ENCODE assay signal across 8 cellular contexts in the genomic region with DNA sequence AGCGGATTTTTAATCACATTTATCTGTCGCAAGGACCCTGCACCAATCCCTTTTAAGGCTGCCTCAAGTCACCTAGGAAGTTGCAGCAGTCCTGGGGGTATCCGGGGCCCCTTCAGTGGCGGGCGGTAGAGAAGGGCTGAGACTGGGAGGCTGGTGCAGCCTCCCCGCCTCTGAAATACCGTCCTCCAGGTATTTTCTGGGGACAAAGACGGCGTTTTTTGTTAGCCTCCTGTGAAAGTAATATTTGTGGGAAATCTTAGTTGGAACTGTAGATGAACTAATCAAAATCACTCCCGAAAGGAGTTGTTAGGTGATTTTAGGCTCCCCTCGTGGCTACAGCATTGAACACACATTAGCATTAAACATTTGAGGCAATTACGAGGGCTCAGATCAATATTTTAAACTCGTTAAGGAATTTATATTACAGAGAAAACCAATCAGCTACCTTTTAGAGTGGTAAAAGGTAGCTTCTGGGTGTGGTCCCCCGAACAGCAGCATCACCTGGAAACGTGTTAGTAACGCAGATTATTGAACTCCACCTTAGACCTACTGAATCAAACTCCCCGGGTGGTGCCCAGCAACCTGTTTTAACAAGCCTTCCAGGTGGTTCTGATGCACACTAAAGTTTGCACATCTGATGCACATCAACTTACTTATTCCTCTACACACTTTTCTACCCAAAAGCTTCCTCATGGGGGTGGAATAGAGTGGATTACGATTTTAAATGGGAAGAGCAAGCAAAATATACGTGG. TPM values are rescaled to one million over a fixed set of nuclear protein-coding genes. Genes with fewer than 3 reads are reported as not detected.
A peak's percentile ranks its signal among the peaks of the same experiment; 100 is the strongest.
DNase-seq lines count a peak whose midpoint lies in the region; ATAC-seq, FAIRE-seq and TF ChIP-seq lines count a peak whose summit lies in the region.

No MANE protein-coding gene starts in this region.

- H3K79me2 ChIP-seq in HepG2 (ENCODE audit: insufficient read depth, low read length) = peaks cover 35% of the 10 kb centered on the region

- H3K27me3 ChIP-seq in body of pancreas (no peaks in the 10 kb centered on the region), HepG2 (ENCODE audit: control insufficient read depth in 1 of 2, insufficient read depth in 2 of 2, low read length in 2 of 2) (no peaks in the 10 kb centered on the region; a peak in 1 of 5 replicates), transverse colon (no peaks in the 10 kb centered on the region)

- CTCF ChIA-PET in HepG2 (lab: Yijun Ruan, JAX; ENCODE audit: low intra/inter-chr PET ratio, low total read pairs) = no interaction called here

- BruUV-seq in HepG2 (replicated peaks; lab: Mats Ljungman, UMichigan) = no TSS peak

- peak overlapping the region; percentile 95 for H3K27ac ChIP-seq in C4-2B
- H3K27ac ChIP-seq in KOPT-K1 (ENCODE audit: low read depth, low read length, poor library complexity, severe bottlenecking) = peak overlapping the region; percentile 79
- H3K27ac ChIP-seq in body of pancreas = peak overlapping the region; percentile 96 to 100 (median 98)
- H3K27ac ChIP-seq in HepG2 (ENCODE audit: extremely low read length, insufficient read depth, low read length) = peak overlapping the region; percentile 99
- H3K27ac ChIP-seq in transverse colon = peak overlapping the region; percentile 93 to 98 (median 96)

- in situ Hi-C loops in HepG2 (cut with HindIII; ENCODE audit: extremely low pct_ligation_motif_present, low pct_unique_long_range_greater_than_20kb) = no loop called here
- in situ Hi-C loops in transverse colon (cut with MboI; ENCODE audit: low pct_ligation_motif_present in 1 of 4, low pct_unique_long_range_greater_than_20kb in 1 of 4, low sequenced_read_pairs in 3 of 4) = no loop called here

- no peak for FAIRE-seq in HepG2 (lab: Jason Lieb, UNC)

- intact Hi-C loops in body of pancreas (cut with DNase I) = no loop called here
- intact Hi-C loops in HepG2 (cut with micrococcal nuclease; ENCODE audit: unreplicated experiment) = loop anchor here (2.0 to 5.0 kb wide), 3 partner anchors 82 to 228 kb away; a partner anchor contains a TSS
- intact Hi-C loops in transverse colon (cut with DNase I; ENCODE audit: low total_unique reads) = no loop called here

- H3K4me1 ChIP-seq in body of pancreas (peaks cover 29% of the 10 kb centered on the region), HepG2 (ENCODE audit: insufficient read depth, low read length) (peaks cover 65% of the 10 kb centered on the region), transverse colon (peaks cover 5 to 42% (median 17%) of the 10 kb centered on the region in 4 donors)

- WGBS in body of pancreas, 2 donors = 1 to 4% methylated on average over 16 to 19 of the region's 19 CpGs
- WGBS in HepG2 (ENCODE audit: low lambda C conversion rate) = 7% methylated on average over 15 of the region's 19 CpGs
- 6 to 11% methylated on average over 6 to 19 of the region's 19 CpGs for WGBS in transverse colon (ENCODE audit: low coverage in 1 of 2), 2 donors

- ATAC-seq in GM21423 (IDR thresholded peaks at IDR 0.05; ENCODE audit: unreplicated experiment) (peak; percentile 29), body of pancreas (peak; percentile 23), HepG2 (no peak; the same call in 2 of the 3 replicates), HG02763 (IDR thresholded peaks at IDR 0.05; ENCODE audit: unreplicated experiment) (no peak), HG03025 (IDR thresholded peaks at IDR 0.05; ENCODE audit: low FRiP score, unreplicated experiment) (no peak)

- POLR2A ChIA-PET in HepG2 (lab: Yijun Ruan, JAX) = interaction anchor here (2.1 kb wide), 1 partner anchor 162 kb away, joined by 8 read pairs; a partner anchor contains a TSS

- TF ChIP-seq EP300 in HepG2 (IDR thresholded peaks at IDR 0.05; ENCODE audit: low read depth in 2 of 2, low read length in 2 of 2) = no peak
- no peak for TF ChIP-seq EP300 in HepG2 (CRISPR knock-in tag; IDR thresholded peaks at IDR 0.05; ENCODE audit: borderline replicate concordance)
- TF ChIP-seq EP300 in transverse colon (IDR thresholded peaks at IDR 0.05; ENCODE audit: low read depth) = no peak

- DNase-seq in body of pancreas (no peak), HepG2 (ENCODE audit: low spot score) (no peak), transverse colon (peak; percentile 48)

- H3K4me3 ChIP-seq in body of pancreas = peak overlapping the region; percentile 81 to 86
- H3K4me3 ChIP-seq in HepG2 (replicated peaks in 1 of 3; ENCODE audit: insufficient read depth in 1 of 3, low read depth in 2 of 3, low read length in 3 of 3) = peak overlapping the region; percentile 64 to 100 (median 89)
- peak overlapping the region; percentile 64 to 89 (median 80) for H3K4me3 ChIP-seq in transverse colon

- peak overlapping the region; percentile 98 for H3K9ac ChIP-seq in HepG2 (ENCODE audit: insufficient read depth, low read depth, low read length)

- no peak for TF ChIP-seq POLR2A in body of pancreas (IDR thresholded peaks at IDR 0.05)
- TF ChIP-seq POLR2A in HepG2 (IDR thresholded peaks at IDR 0.05; ENCODE audit: insufficient read depth in 1 of 2, low read depth in 2 of 2, low read length in 2 of 2) = no peak
- no peak for TF ChIP-seq POLR2A in transverse colon (IDR thresholded peaks at IDR 0.05)

- H3K36me3 ChIP-seq in KOPT-K1 (ENCODE audit: insufficient read depth, low read length) = no peaks in the 10 kb centered on the region
- H3K36me3 ChIP-seq in body of pancreas (replicated peaks in 1 of 2; ENCODE audit: insufficient read depth in 1 of 2, low read depth in 2 of 2) = no peaks in the 10 kb centered on the region
- H3K36me3 ChIP-seq in HepG2 (replicated peaks in 1 of 2; ENCODE audit: control insufficient read depth in 1 of 2, insufficient read depth in 2 of 2, low read length in 2 of 2) = no peaks in the 10 kb centered on the region
- H3K36me3 ChIP-seq in transverse colon = no peaks in the 10 kb centered on the region

- H3K4me2 ChIP-seq in HepG2 (ENCODE audit: low read depth, low read length) = peak overlapping the region; percentile 79

- TF ChIP-seq CTCF in C4-2B (conservative IDR thresholded peaks at IDR 0.05) (peak; percentile 32), body of pancreas (IDR thresholded peaks at IDR 0.05) (peak in 1 of 7 experiments; percentile 34), HepG2 (CRISPR knock-in tag; IDR thresholded peaks at IDR 0.05) (no peak), transverse colon (IDR thresholded peaks at IDR 0.05) (peak in 4 of 5 experiments; percentile 1 to 53 (median 30))

- H2AFZ ChIP-seq in HepG2 (ENCODE audit: low read length) = peak overlapping the region; percentile 67

- H4K20me1 ChIP-seq in HepG2 (ENCODE audit: insufficient read depth, low read length) = 0 out of 2 replicates have a peak, but pooled peaks cover 4% of the 10 kb centered on the region

- H3K9me3 ChIP-seq in KOPT-K1 (ENCODE audit: insufficient read depth, low read length, poor library complexity, severe bottlenecking) (no peaks in the 10 kb centered on the region), body of pancreas (no peaks in the 10 kb centered on the region), HepG2 (ENCODE audit: low read length) (no peaks in the 10 kb centered on the region), transverse colon (no peaks in the 10 kb centered on the region)

- TF ChIP-seq RAD21 in HepG2 (CRISPR knock-in tag; IDR thresholded peaks at IDR 0.05) = no peak

RNA-seq across cellular contexts. Expression of a gene that starts 0.5 kb away (rescaled TPM):
- total RNA-seq in body of pancreas (10 to 100 TPM; 22.7 to 46.2 TPM), HepG2 (2016; rRNA removed; fragmentation: Illumina TruSeq; extraction: Trizol) (89.0 and 139 TPM in 2 replicates), transverse colon (100 to 1,000 TPM in 1 of 4 donors, 10 to 100 TPM in 3; 12.3 to 110 (median 64.1) TPM)
- total RNA-seq in HepG2 (2016; cell fraction: cytosol; rRNA removed; fragmentation: Illumina TruSeq; extraction: Trizol; ENCODE audit: low read depth) = 10.5 and 13.7 TPM in 2 replicates
- 94.2 and 145 TPM in 2 replicates for total RNA-seq in HepG2 (2016; cell fraction: insoluble cytoplasmic fraction; rRNA removed; fragmentation: Illumina TruSeq; extraction: Trizol)
- total RNA-seq in HepG2 (2016; cell fraction: membrane; rRNA removed; fragmentation: Illumina TruSeq; extraction: Trizol) = 21.5 and 22.7 TPM in 2 replicates
- 39.7 and 46.6 TPM in 2 replicates for total RNA-seq in HepG2 (2016; cell fraction: nucleus; rRNA removed; fragmentation: Illumina TruSeq; extraction: Trizol)
- polyA plus RNA-seq in HepG2 (2011; rRNA removed) = 54.8 and 59.4 TPM in 2 replicates
- 38.7 and 48.7 TPM in 2 replicates for polyA plus RNA-seq in HepG2 (2011; cell fraction: cytosol; rRNA removed)
- 28.0 and 34.8 TPM in 2 replicates for polyA plus RNA-seq in HepG2 (2011; cell fraction: nucleus; rRNA removed)
- polyA plus RNA-seq in HepG2 (2012) = 48.1 and 51.9 TPM in 2 replicates
- polyA plus RNA-seq in HepG2 (2016; cell fraction: cytosol; fragmentation: Illumina TruSeq; extraction: Trizol; ENCODE audit: low read depth) = 7.4 and 8.4 TPM in 2 replicates
- 157 and 162 TPM in 2 replicates for polyA plus RNA-seq in HepG2 (2016; cell fraction: insoluble cytoplasmic fraction; fragmentation: Illumina TruSeq; extraction: Trizol; ENCODE audit: low read depth)
- polyA plus RNA-seq in HepG2 (2016; cell fraction: membrane; fragmentation: Illumina TruSeq; extraction: Trizol; ENCODE audit: low read depth) = 13.1 and 14.0 TPM in 2 replicates
- 64.1 and 68.1 TPM in 2 replicates for polyA plus RNA-seq in HepG2 (2016; cell fraction: nucleus; fragmentation: Illumina TruSeq; extraction: Trizol; ENCODE audit: insufficient read depth, low read depth)
- polyA minus RNA-seq in HepG2 (2011; rRNA and poly(A)+ RNA removed; ENCODE audit: low replicate concordance) = 99.7 and 122 TPM in 2 replicates
- polyA minus RNA-seq in HepG2 (2011; cell fraction: cytosol; rRNA and poly(A)+ RNA removed) = 42.4 and 48.0 TPM in 2 replicates
- 29.0 and 39.9 TPM in 2 replicates for polyA minus RNA-seq in HepG2 (2011; cell fraction: nucleus; rRNA and poly(A)+ RNA removed)

RNA-seq across cellular contexts. Expression of a gene that starts 19.0 kb away (rescaled TPM):
- total RNA-seq in body of pancreas (1 to 10 TPM; 2.3 to 3.9 TPM), HepG2 (2016; rRNA removed; fragmentation: Illumina TruSeq; extraction: Trizol) (0.18 and 0.91 TPM in 2 replicates), transverse colon (1 to 10 TPM; 1.4 to 2.4 (median 2.0) TPM)
- total RNA-seq in HepG2 (2016; cell fraction: cytosol; rRNA removed; fragmentation: Illumina TruSeq; extraction: Trizol; ENCODE audit: low read depth) = 0.09 and 0.20 TPM in 2 replicates
- 0.25 and 0.78 TPM in 2 replicates for total RNA-seq in HepG2 (2016; cell fraction: insoluble cytoplasmic fraction; rRNA removed; fragmentation: Illumina TruSeq; extraction: Trizol)
- 0.12 and 0.24 TPM in 2 replicates for total RNA-seq in HepG2 (2016; cell fraction: membrane; rRNA removed; fragmentation: Illumina TruSeq; extraction: Trizol)
- 1.7 and 1.8 TPM in 2 replicates for total RNA-seq in HepG2 (2016; cell fraction: nucleus; rRNA removed; fragmentation: Illumina TruSeq; extraction: Trizol)
- polyA plus RNA-seq in HepG2 (2011; rRNA removed) = 2.3 and 2.4 TPM in 2 replicates
- polyA plus RNA-seq in HepG2 (2011; cell fraction: cytosol; rRNA removed) = 0.52 and 0.54 TPM in 2 replicates
- 7.4 and 7.6 TPM in 2 replicates for polyA plus RNA-seq in HepG2 (2011; cell fraction: nucleus; rRNA removed)
- polyA plus RNA-seq in HepG2 (2012) = 0.76 and 1.1 TPM in 2 replicates
- polyA plus RNA-seq in HepG2 (2016; cell fraction: cytosol; fragmentation: Illumina TruSeq; extraction: Trizol; ENCODE audit: low read depth) = 0.09 TPM in 1 of 2 replicates, not detected in the other
- polyA plus RNA-seq in HepG2 (2016; cell fraction: insoluble cytoplasmic fraction; fragmentation: Illumina TruSeq; extraction: Trizol; ENCODE audit: low read depth) = 0.12 and 0.15 TPM in 2 replicates
- 0.11 and 0.16 TPM in 2 replicates for polyA plus RNA-seq in HepG2 (2016; cell fraction: membrane; fragmentation: Illumina TruSeq; extraction: Trizol; ENCODE audit: low read depth)
- polyA plus RNA-seq in HepG2 (2016; cell fraction: nucleus; fragmentation: Illumina TruSeq; extraction: Trizol; ENCODE audit: insufficient read depth, low read depth) = 2.8 and 3.4 TPM in 2 replicates
- 2.2 and 2.7 TPM in 2 replicates for polyA minus RNA-seq in HepG2 (2011; rRNA and poly(A)+ RNA removed; ENCODE audit: low replicate concordance)
- 0.26 and 0.30 TPM in 2 replicates for polyA minus RNA-seq in HepG2 (2011; cell fraction: cytosol; rRNA and poly(A)+ RNA removed)
- 6.8 and 7.6 TPM in 2 replicates for polyA minus RNA-seq in HepG2 (2011; cell fraction: nucleus; rRNA and poly(A)+ RNA removed)

RNA-seq across cellular contexts. Expression of a gene that starts 55.7 kb away (rescaled TPM):
- 10 to 100 TPM in 1 of 2 donors, 1 to 10 TPM in 1; 8.8 to 11.5 TPM for total RNA-seq in body of pancreas
- 0.13 and 0.27 TPM in 2 replicates for total RNA-seq in HepG2 (2016; rRNA removed; fragmentation: Illumina TruSeq; extraction: Trizol)
- total RNA-seq in HepG2 (2016; cell fraction: cytosol; rRNA removed; fragmentation: Illumina TruSeq; extraction: Trizol; ENCODE audit: low read depth) = 0.09 TPM in 1 of 2 replicates, not detected in the other
- 0.24 and 0.25 TPM in 2 replicates for total RNA-seq in HepG2 (2016; cell fraction: insoluble cytoplasmic fraction; rRNA removed; fragmentation: Illumina TruSeq; extraction: Trizol)
- total RNA-seq in HepG2 (2016; cell fraction: membrane; rRNA removed; fragmentation: Illumina TruSeq; extraction: Trizol) = 0.06 and 0.10 TPM in 2 replicates
- total RNA-seq in HepG2 (2016; cell fraction: nucleus; rRNA removed; fragmentation: Illumina TruSeq; extraction: Trizol) = 0.37 and 0.47 TPM in 2 replicates
- polyA plus RNA-seq in HepG2 (2011; rRNA removed) = 0.33 and 0.38 TPM in 2 replicates
- polyA plus RNA-seq in HepG2 (2011; cell fraction: cytosol; rRNA removed) = 0.08 and 0.14 TPM in 2 replicates
- polyA plus RNA-seq in HepG2 (2011; cell fraction: nucleus; rRNA removed) = 0.59 and 0.73 TPM in 2 replicates
- polyA plus RNA-seq in HepG2 (2012) = 0.24 and 0.31 TPM in 2 replicates
- not detected in 2 replicates for polyA plus RNA-seq in HepG2 (2016; cell fraction: cytosol; fragmentation: Illumina TruSeq; extraction: Trizol; ENCODE audit: low read depth)
- polyA plus RNA-seq in HepG2 (2016; cell fraction: insoluble cytoplasmic fraction; fragmentation: Illumina TruSeq; extraction: Trizol; ENCODE audit: low read depth) = 0.05 and 0.12 TPM in 2 replicates
- not detected in 2 replicates for polyA plus RNA-seq in HepG2 (2016; cell fraction: membrane; fragmentation: Illumina TruSeq; extraction: Trizol; ENCODE audit: low read depth)
- 0.79 and 0.90 TPM in 2 replicates for polyA plus RNA-seq in HepG2 (2016; cell fraction: nucleus; fragmentation: Illumina TruSeq; extraction: Trizol; ENCODE audit: insufficient read depth, low read depth)
- 0.14 and 0.98 TPM in 2 replicates for polyA minus RNA-seq in HepG2 (2011; rRNA and poly(A)+ RNA removed; ENCODE audit: low replicate concordance)
- not detected in 2 replicates for polyA minus RNA-seq in HepG2 (2011; cell fraction: cytosol; rRNA and poly(A)+ RNA removed)
- 1.1 and 1.5 TPM in 2 replicates for polyA minus RNA-seq in HepG2 (2011; cell fraction: nucleus; rRNA and poly(A)+ RNA removed)
- total RNA-seq in transverse colon = 1 to 10 TPM in 3 of 4 donors, under 1 TPM in 1; 0.37 to 2.7 (median 1.6) TPM

Comparison
In these comparisons a context has a peak if more than half of its experiments do, and no peak if none do; other contexts are left out.
1. ATAC-seq: peak in GM21423 (single experiment) and body of pancreas (single experiment); none in HepG2 (single experiment), HG02763 (single experiment) and HG03025 (single experiment).
2. Peak in every context shown above with its lines, with median percentiles within 50 percentile points of each other: H3K27ac ChIP-seq and H3K4me3 ChIP-seq.